ENCODE assay signal across 1 cellular context in genomic region chr1:98661544-98662353, GRCh38.
A peak's percentile ranks its signal among the peaks of the same experiment; 100 is the strongest.
TF ChIP-seq lines count a peak whose summit lies in the region.

TSS of gene SNX7 (plus strand) at chr1:98661721. CDS start at chr1:98661732, 11 bp downstream.

TF ChIP-seq in HepG2, 621 proteins besides CTCF, POLR2A, EP300 and RAD21 (continued from another document and continues in another):
- TF ChIP-seq ZBTB4 (CRISPR knock-in tag; IDR thresholded peaks at IDR 0.05; ENCODE audit: borderline replicate concordance): no peak
- no peak for TF ChIP-seq SKIL (CRISPR knock-in tag; IDR thresholded peaks at IDR 0.05; ENCODE audit: borderline replicate concordance)
- TF ChIP-seq ARNTL (CRISPR knock-in tag; IDR thresholded peaks at IDR 0.05): no peak
- no peak for TF ChIP-seq KMT2A (CRISPR knock-in tag; IDR thresholded peaks at IDR 0.05)
- no peak for TF ChIP-seq ZNF644 (CRISPR knock-in tag; IDR thresholded peaks at IDR 0.05; ENCODE audit: low read depth)
- TF ChIP-seq SRF (IDR thresholded peaks at IDR 0.05; ENCODE audit: low read depth, low read length): no peak
- TF ChIP-seq E2F5 (CRISPR knock-in tag; conservative IDR thresholded peaks at IDR 0.05): no peak
- TF ChIP-seq ZFP1 (CRISPR knock-in tag; IDR thresholded peaks at IDR 0.05): no peak
- peak; percentile 24; the same call in 1 of the 2 replicates for TF ChIP-seq FOXK1 (CRISPR knock-in tag; IDR thresholded peaks at IDR 0.05; ENCODE audit: borderline replicate concordance, low read depth)
- TF ChIP-seq HMGXB3 (CRISPR knock-in tag; IDR thresholded peaks at IDR 0.05; ENCODE audit: borderline replicate concordance): no peak
- no peak for TF ChIP-seq CSRNP2 (CRISPR knock-in tag; conservative IDR thresholded peaks at IDR 0.05; ENCODE audit: low read depth)
- no peak for TF ChIP-seq CC2D1A (CRISPR knock-in tag; IDR thresholded peaks at IDR 0.05)
- no peak for TF ChIP-seq MLX (CRISPR knock-in tag; IDR thresholded peaks at IDR 0.05)
- TF ChIP-seq GTF2F1 (IDR thresholded peaks at IDR 0.05; ENCODE audit: low read length): no peak
- TF ChIP-seq ZNF280D (CRISPR knock-in tag; IDR thresholded peaks at IDR 0.05): no peak
- no peak for TF ChIP-seq ZBTB42 (CRISPR knock-in tag; IDR thresholded peaks at IDR 0.05)
- peak; percentile 63; the same call in 1 of the 2 replicates for TF ChIP-seq ZNF441 (CRISPR knock-in tag; IDR thresholded peaks at IDR 0.05; ENCODE audit: borderline replicate concordance)
- TF ChIP-seq ZSCAN12 (CRISPR knock-in tag; IDR thresholded peaks at IDR 0.05): no peak
- peak; percentile 19; the same call in 1 of the 2 replicates for TF ChIP-seq ZNF768 (CRISPR knock-in tag; IDR thresholded peaks at IDR 0.05)
- TF ChIP-seq ZNF33B (CRISPR knock-in tag; IDR thresholded peaks at IDR 0.05): no peak; the same call in 1 of the 2 replicates
- TF ChIP-seq ZNF275 (CRISPR knock-in tag; IDR thresholded peaks at IDR 0.05; ENCODE audit: borderline replicate concordance): no peak
- TF ChIP-seq ERF (CRISPR knock-in tag; IDR thresholded peaks at IDR 0.05): peak; percentile 55
- TF ChIP-seq GLMP (CRISPR knock-in tag; IDR thresholded peaks at IDR 0.05; ENCODE audit: borderline replicate concordance): no peak
- no peak for TF ChIP-seq RORA (CRISPR knock-in tag; IDR thresholded peaks at IDR 0.05)
- TF ChIP-seq GMEB2 (CRISPR knock-in tag; IDR thresholded peaks at IDR 0.05; ENCODE audit: low read depth): no peak
- TF ChIP-seq NFIB (CRISPR knock-in tag; IDR thresholded peaks at IDR 0.05; ENCODE audit: borderline replicate concordance): no peak
- no peak for TF ChIP-seq FOXO1 (CRISPR knock-in tag; IDR thresholded peaks at IDR 0.05)
- TF ChIP-seq HOXD1 (CRISPR knock-in tag; IDR thresholded peaks at IDR 0.05): no peak
- TF ChIP-seq HNRNPH1 (optimal IDR thresholded peaks at IDR 0.05; ENCODE audit: low read depth, low read length): no peak
- TF ChIP-seq ZZZ3 (CRISPR knock-in tag; IDR thresholded peaks at IDR 0.05; ENCODE audit: borderline replicate concordance): no peak
- no peak for TF ChIP-seq LCORL (IDR thresholded peaks at IDR 0.05)
- peak; percentile 69 for TF ChIP-seq LCORL (CRISPR knock-in tag; IDR thresholded peaks at IDR 0.05)
- TF ChIP-seq ARHGAP35 (CRISPR knock-in tag; IDR thresholded peaks at IDR 0.05; ENCODE audit: borderline replicate concordance): peak; percentile 56; the same call in 1 of the 2 replicates
- TF ChIP-seq HNF4G (IDR thresholded peaks at IDR 0.05; ENCODE audit: borderline replicate concordance, low read depth, low read length): peak; percentile 62; the same call in 1 of the 2 replicates
- TF ChIP-seq HNF4G (CRISPR knock-in tag; IDR thresholded peaks at IDR 0.05; ENCODE audit: borderline replicate concordance, low read depth): no peak
- no peak for TF ChIP-seq SRSF4 (IDR thresholded peaks at IDR 0.05; ENCODE audit: low read depth, low read length, poor library complexity, severe bottlenecking)
- TF ChIP-seq ZSCAN20 (CRISPR knock-in tag; IDR thresholded peaks at IDR 0.05; ENCODE audit: borderline replicate concordance): no peak
- TF ChIP-seq PLSCR1 (CRISPR knock-in tag; IDR thresholded peaks at IDR 0.05; ENCODE audit: borderline replicate concordance): no peak
